ENCODE assay signal across 23 cellular contexts in the genomic region with DNA sequence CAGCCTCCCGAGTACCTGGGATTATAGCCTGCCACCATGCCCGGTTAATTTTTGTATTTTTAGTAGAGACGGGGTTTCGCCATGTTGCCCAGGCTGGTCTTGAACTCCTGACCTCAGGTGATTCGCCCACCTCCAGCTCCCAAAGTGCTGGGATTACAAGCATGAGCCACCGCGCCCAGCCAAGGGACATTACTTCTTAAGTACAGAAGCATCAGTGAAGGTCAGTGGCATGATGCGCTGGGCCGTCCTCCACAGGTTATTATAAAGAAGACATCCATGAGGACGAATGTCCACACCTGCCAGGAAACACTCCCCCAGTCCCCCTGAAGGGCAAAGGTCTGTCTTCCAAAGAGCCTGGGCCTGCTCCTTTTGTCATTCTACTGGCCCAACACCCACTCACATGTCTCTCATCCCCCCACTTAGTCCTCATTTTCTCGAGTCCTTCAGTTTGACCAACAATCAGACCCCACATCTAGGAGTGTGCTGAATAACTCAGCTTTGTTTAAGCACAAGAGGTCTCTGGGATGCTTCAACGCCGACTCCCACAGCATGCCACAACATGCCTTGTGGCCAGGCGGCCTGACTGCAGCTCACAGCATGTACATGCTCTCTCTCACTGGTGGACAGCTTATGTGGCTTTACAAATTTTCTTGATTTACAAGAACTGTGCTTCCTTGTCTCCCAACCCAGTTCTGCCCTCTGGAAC.
DNase-seq lines count a peak whose midpoint lies in the region; ATAC-seq and TF ChIP-seq lines count a peak whose summit lies in the region.
"Had no signal": no experiment of that assay in that cellular context is flagged by ENCODE, and none has a peak within 500 bp of the region (broad histone marks: within the 10 kb centered on the region; RNA-seq: fewer than 3 reads in every experiment).

No MANE protein-coding gene starts in this region.

- H3K27ac ChIP-seq in foreskin keratinocyte = no peak overlapping the region
- H3K27ac ChIP-seq: parathyroid adenoma, skin epidermis had no signal

- H3K27me3 ChIP-seq in foreskin keratinocyte = no peaks in the 10 kb centered on the region
- H3K27me3 ChIP-seq: gastroesophageal sphincter had no signal

- H3K4me1 Mint-ChIP-seq in natural killer cell = peaks cover 77 to 79% of the 10 kb centered on the region in 2 donors
- H3K4me1 Mint-ChIP-seq in natural killer cell treated with Interleukin-12 subunit alpha and Interleukin-12 subunit beta and Interleukin-15 and Interleukin-18, amount 100 ng/mL, for 72 hours (ENCODE audit: low read depth in 2 of 2) = peaks cover 22 to 59% of the 10 kb centered on the region in 2 donors
- H3K4me1 Mint-ChIP-seq: T-cell had no signal

- peaks cover 11% of the 10 kb centered on the region for H3K4me1 ChIP-seq in foreskin keratinocyte

- no peaks in the 10 kb centered on the region for H3K36me3 Mint-ChIP-seq in natural killer cell
- H3K36me3 Mint-ChIP-seq in natural killer cell treated with Interleukin-12 subunit alpha and Interleukin-12 subunit beta and Interleukin-15 and Interleukin-18, amount 100 ng/mL, for 72 hours = no peaks in the 10 kb centered on the region
- H3K36me3 Mint-ChIP-seq: T-cell had no signal

- H3K27ac Mint-ChIP-seq in natural killer cell = peak overlapping the region; percentile 78 to 85
- peak overlapping the region in 1 of 2 donors; percentile 73 for H3K27ac Mint-ChIP-seq in natural killer cell treated with Interleukin-12 subunit alpha and Interleukin-12 subunit beta and Interleukin-15 and Interleukin-18, amount 100 ng/mL, for 72 hours
- H3K27ac Mint-ChIP-seq: T-cell had no signal

- DNase-seq in natural killer cell (no peak), foreskin keratinocyte (peak; percentile 69 to 83), posterior vena cava (ENCODE audit: low spot score) (peak; percentile 56), HUDEP-2 (lab: John Stamatoyannopoulos, UW; ENCODE audit: unreplicated experiment in 76 of 76) (no peak), AG20443 (ENCODE audit: low spot score) (no peak), SK-N-DZ (ENCODE audit: low spot score) (no peak), NCI-H1930 (lab: John Stamatoyannopoulos, UW) (no peak)
- DNase-seq in natural killer cell treated with Interleukin-12 subunit alpha and Interleukin-12 subunit beta and Interleukin-15 and Interleukin-18, amount 100 ng/mL, for 72 hours (ENCODE audit: low spot score) = no peak
- DNase-seq: activated naive CD4-positive, alpha-beta T cell treated with Interleukin-2 at 50 U/mL for 16 hours; DMS53; GOT3; Karpas-422; NCI-H1105 treated with DMSO at 0.1 percent for 48 hours; NCI-H526 treated with DMSO at 0.1 percent for 48 hours; stimulated activated CD4-positive, alpha-beta T cell treated with anti-CD3 and anti-CD28 coated beads, Interleukin-4, amount 100 ng/mL, for 4 hours; substantia nigra; T-cell had no signal

- H3K9me3 Mint-ChIP-seq in natural killer cell = no peaks in the 10 kb centered on the region
- H3K9me3 Mint-ChIP-seq in natural killer cell treated with Interleukin-12 subunit alpha and Interleukin-12 subunit beta and Interleukin-15 and Interleukin-18, amount 100 ng/mL, for 72 hours = no peaks in the 10 kb centered on the region
- H3K9me3 Mint-ChIP-seq: T-cell had no signal

- ATAC-seq in natural killer cell (no peak), foreskin keratinocyte (peak; percentile 70)
- no peak for ATAC-seq in natural killer cell treated with Interleukin-12 subunit alpha and Interleukin-12 subunit beta and Interleukin-15 and Interleukin-18, amount 100 ng/mL, for 72 hours
- ATAC-seq: A549, gastroesophageal sphincter, left lobe of liver, Right ventricle myocardium inferior, T-cell had no signal

- no peaks in the 10 kb centered on the region for H3K27me3 Mint-ChIP-seq in natural killer cell (ENCODE audit: low read depth in 2 of 2)
- H3K27me3 Mint-ChIP-seq in natural killer cell treated with Interleukin-12 subunit alpha and Interleukin-12 subunit beta and Interleukin-15 and Interleukin-18, amount 100 ng/mL, for 72 hours = no peaks in the 10 kb centered on the region

- intact Hi-C loops in natural killer cell (cut with micrococcal nuclease) = no loop called here
- intact Hi-C loops in posterior vena cava (cut with DNase I) = no loop called here

- no peak overlapping the region for H3K4me3 Mint-ChIP-seq in natural killer cell
- no peak overlapping the region for H3K4me3 Mint-ChIP-seq in natural killer cell treated with Interleukin-12 subunit alpha and Interleukin-12 subunit beta and Interleukin-15 and Interleukin-18, amount 100 ng/mL, for 72 hours
- H3K4me3 Mint-ChIP-seq: T-cell had no signal

- TF ChIP-seq CTCF in natural killer cell (IDR thresholded peaks at IDR 0.05) (no peak), foreskin keratinocyte (conservative IDR thresholded peaks at IDR 0.05) (no peak)

Comparison
In these comparisons a context has a peak if more than half of its experiments do, and no peak if none do; other contexts are left out.
1. DNase-seq: peak in foreskin keratinocyte (2 of 2) and posterior vena cava (single experiment); none in natural killer cell (single experiment), natural killer cell treated with Interleukin-12 subunit alpha and Interleukin-12 subunit beta and Interleukin-15 and Interleukin-18, amount 100 ng/mL, for 72 hours (single experiment), HUDEP-2 (0 of 76), AG20443 (single experiment), SK-N-DZ (single experiment) and NCI-H1930 (0 of 2).